In the genomic region with DNA sequence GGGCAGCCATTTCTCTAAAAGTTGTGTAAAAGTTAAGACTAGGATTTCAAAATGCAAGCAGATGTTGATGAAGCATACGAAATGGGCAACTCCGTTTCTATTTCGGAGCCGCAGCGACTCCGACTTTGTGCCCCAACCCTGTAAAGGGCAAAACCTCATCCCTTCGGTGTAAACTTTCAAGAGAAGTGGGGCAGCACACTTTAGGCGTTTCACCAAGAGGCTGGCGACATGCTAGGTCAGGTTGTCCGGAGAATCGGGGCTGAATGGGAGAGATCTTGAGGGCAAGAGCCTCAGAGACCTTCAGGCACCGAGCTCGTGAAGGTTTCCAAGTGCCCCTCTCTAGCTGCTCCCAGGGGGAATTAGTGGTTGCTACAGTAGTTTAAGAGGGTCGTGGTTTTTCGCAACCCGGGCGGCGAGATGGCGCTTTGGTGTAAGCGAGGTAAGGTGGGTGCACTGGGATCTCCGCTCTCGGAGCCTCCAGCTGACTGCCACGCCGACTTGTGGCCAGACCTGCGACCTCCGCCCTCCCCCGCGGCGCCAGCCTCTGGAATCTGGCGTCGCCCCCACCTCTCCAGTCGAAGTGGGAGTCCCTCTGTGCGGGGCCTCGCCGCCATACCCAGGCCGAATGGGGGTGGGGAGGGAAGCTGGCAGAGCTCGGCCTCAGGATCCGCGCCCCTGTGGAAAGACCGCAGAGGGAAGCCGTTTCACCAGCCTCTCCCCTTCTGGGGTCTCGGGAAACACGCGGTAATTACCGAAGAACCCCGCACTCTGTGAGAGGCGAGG, we compare ENCODE assay signal across 8 cellular contexts. TPM values are rescaled to one million over a fixed set of nuclear protein-coding genes. Genes with fewer than 3 reads are reported as not detected.
A peak's percentile ranks its signal among the peaks of the same experiment; 100 is the strongest.
DNase-seq lines count a peak whose midpoint lies in the region; ATAC-seq and TF ChIP-seq lines count a peak whose summit lies in the region.

No MANE protein-coding gene starts in this region.

- intact Hi-C loops in left ventricle myocardium superior (cut with micrococcal nuclease), result no loop called here

- DNase-seq in HL-60 (ENCODE audit: low read depth in 1 of 2, low spot score in 1 of 2) (peak; percentile 47 to 81), SJSA1 (ENCODE audit: low read depth in 1 of 2, low spot score in 2 of 2) (peak in 1 of 2 experiments; percentile 85), adipocyte (ENCODE audit: low read depth) (peak; percentile 82), left ventricle myocardium superior (peak; percentile 84), putamen (ENCODE audit: low spot score) (peak; percentile 69), retina (no peak)

- TF ChIP-seq CTCF in C4-2B (conservative IDR thresholded peaks at IDR 0.05), result no peak
- no peak for TF ChIP-seq CTCF in HL-60 (IDR thresholded peaks at IDR 0.05; ENCODE audit: insufficient read depth, low read length)

- H3K27me3 ChIP-seq in HL-60 (ENCODE audit: insufficient read depth, poor library complexity, severe bottlenecking), result no peaks in the 10 kb centered on the region
- no peaks in the 10 kb centered on the region for H3K27me3 ChIP-seq in SJSA1 (replicated peaks)
- no peaks in the 10 kb centered on the region for H3K27me3 ChIP-seq in adipocyte (replicated peaks; ENCODE audit: control insufficient read depth, insufficient read depth, low read length)

- H3K27ac ChIP-seq in C4-2B (peak overlapping the region; percentile 100), HL-60 (replicated peaks) (peak overlapping the region; percentile 100), SJSA1 (peak overlapping the region; percentile 98)

- peaks cover 35% of the 10 kb centered on the region for H3K4me1 ChIP-seq in SJSA1 (replicated peaks)
- H3K4me1 ChIP-seq in adipocyte (ENCODE audit: control insufficient read depth, insufficient read depth, low read length), result peaks cover 33% of the 10 kb centered on the region

- peak overlapping the region; percentile 72 for H3K4me3 ChIP-seq in HL-60 (replicated peaks; ENCODE audit: insufficient read depth, low read length)
- H3K4me3 ChIP-seq in SJSA1, result peak overlapping the region; percentile 88
- peak overlapping the region; percentile 90 for H3K4me3 ChIP-seq in adipocyte (ENCODE audit: low read length)

- peak overlapping the region; percentile 100 for H3K9ac ChIP-seq in adipocyte (ENCODE audit: low read length)

- peaks cover 20% of the 10 kb centered on the region for H3K36me3 ChIP-seq in SJSA1
- H3K36me3 ChIP-seq in adipocyte (ENCODE audit: control insufficient read depth, insufficient read depth, low read length, severe bottlenecking), result no peaks in the 10 kb centered on the region

- ATAC-seq in GM19452 (IDR thresholded peaks at IDR 0.05; ENCODE audit: unreplicated experiment), result peak; percentile 15
- ATAC-seq in left ventricle myocardium superior, result peak; percentile 74

- H3K9me3 ChIP-seq in SJSA1 (replicated peaks), result no peaks in the 10 kb centered on the region
- no peaks in the 10 kb centered on the region for H3K9me3 ChIP-seq in adipocyte (ENCODE audit: control insufficient read depth, low read length)

RNA-seq across cellular contexts. Expression of a gene that starts 1.0 kb away (rescaled TPM):
- total RNA-seq in SJSA1 (2014; rRNA removed; shearing (Covaris generic)), result 8.0 and 10.0 TPM in 2 replicates
- 8.9 TPM for total RNA-seq in left ventricle myocardium superior

RNA-seq across cellular contexts. Expression of a gene that starts 12.4 kb away (rescaled TPM):
- 7.2 and 7.3 TPM in 2 replicates for total RNA-seq in SJSA1 (2014; rRNA removed; shearing (Covaris generic))
- 35.1 TPM for total RNA-seq in left ventricle myocardium superior

RNA-seq across cellular contexts. Expression of a gene that starts 25.2 kb away (rescaled TPM):
- 0.89 and 1.6 TPM in 2 replicates for total RNA-seq in SJSA1 (2014; rRNA removed; shearing (Covaris generic))
- total RNA-seq in left ventricle myocardium superior, result 7.7 TPM

RNA-seq across cellular contexts. Expression of a gene that starts 28.4 kb away (rescaled TPM):
- 17.5 and 92.5 TPM in 2 replicates for total RNA-seq in SJSA1 (2014; rRNA removed; shearing (Covaris generic))
- 281 TPM for total RNA-seq in left ventricle myocardium superior
